ENCODE assay signal across 4 cellular contexts in genomic region chr2:72554910-72555309, GRCh38.
DNase-seq lines count a peak whose midpoint lies in the region; ATAC-seq, FAIRE-seq and TF ChIP-seq lines count a peak whose summit lies in the region.
"Not testable (repeated sequence)": the region's sequence is repeated elsewhere in the genome, so short reads cannot be mapped to it uniquely, and the experiment has no call there.

No MANE protein-coding gene starts in this region.

- not testable (repeated sequence) for H3K9ac ChIP-seq in K562 (ENCODE audit: insufficient read depth in 1 of 2, low read depth in 2 of 2, low read length in 2 of 2)

- not testable (repeated sequence) for BruUV-seq in K562 (replicated peaks; lab: Mats Ljungman, UMichigan)

- FAIRE-seq in K562 (lab: Jason Lieb, UNC): not testable (repeated sequence)

- H3K4me3 ChIP-seq in HEK293 (ENCODE audit: low read depth, low read length); K562: not testable (repeated sequence)

- not testable (repeated sequence) for H3K27me3 Mint-ChIP-seq in endothelial cell (ENCODE audit: unreplicated experiment)

- 100% methylated on average over 1 of the region's 1 CpG for WGBS in K562 (ENCODE audit: insufficient coverage, low coverage, missing lambda C conversion rate)

- not testable (repeated sequence) for H3K4me1 ChIP-seq in HEK293 (ENCODE audit: control insufficient read depth, insufficient read depth, low read length); K562 (replicated peaks in 1 of 2; ENCODE audit: control insufficient read depth in 2 of 2, insufficient read depth in 2 of 2, low read length in 2 of 2)

- CTCF ChIA-PET in HEK293 (lab: Yijun Ruan, JAX); K562 (lab: Yijun Ruan, JAX; ENCODE audit: low intra/inter-chr PET ratio): not testable (repeated sequence)

- intact Hi-C loops in K562 (cut with micrococcal nuclease): not testable (repeated sequence)

- not testable (repeated sequence) for H3K9me1 ChIP-seq in K562 (ENCODE audit: control insufficient read depth, insufficient read depth, low read length)

- not testable (repeated sequence) for TF ChIP-seq RAD21 in K562 (CRISPR knock-in tag; conservative IDR thresholded peaks at IDR 0.05 in 1 of 2, IDR thresholded peaks at IDR 0.05 in 1 of 2)

- not testable (repeated sequence) for H4K20me1 ChIP-seq in K562 (replicated peaks; ENCODE audit: control insufficient read depth, insufficient read depth, low read length)

- not testable (repeated sequence) for H3K27ac ChIP-seq in HEK293 (ENCODE audit: extremely low read depth, low read depth, low read length); K562 (ENCODE audit: extremely low read depth, low read depth, low read length)

- not testable (repeated sequence) for H3K79me2 ChIP-seq in K562 (ENCODE audit: control insufficient read depth, insufficient read depth, low read length)

- H3K9me3 Mint-ChIP-seq in endothelial cell (ENCODE audit: unreplicated experiment): not testable (repeated sequence)

- H3K4me2 ChIP-seq in K562 (ENCODE audit: insufficient read depth, low read length): not testable (repeated sequence)

- not testable (repeated sequence) for H2AFZ ChIP-seq in K562 (ENCODE audit: low read depth, low read length)

- TF ChIP-seq EP300 in K562 (IDR thresholded peaks at IDR 0.05; ENCODE audit: low read length): not testable (repeated sequence)

- not testable (repeated sequence) for TF ChIP-seq CTCF in HEK293 (tag by site-specific recombination; IDR thresholded peaks at IDR 0.05); K562 (IDR thresholded peaks at IDR 0.05 in 2 of 3, conservative IDR thresholded peaks at IDR 0.05 in 1 of 3; ENCODE audit: insufficient read depth in 2 of 3, low read depth in 1 of 3, low read length in 3 of 3); endothelial cell (IDR thresholded peaks at IDR 0.05; ENCODE audit: unreplicated experiment)

- H3K36me3 Mint-ChIP-seq in endothelial cell (ENCODE audit: low read depth, unreplicated experiment): not testable (repeated sequence)

- H3K9me3 ChIP-seq in HEK293 (ENCODE audit: control insufficient read depth, insufficient read depth, low read depth, low read length); K562 (replicated peaks; ENCODE audit: control insufficient read depth, insufficient read depth, low read depth, low read length): not testable (repeated sequence)

- POLR2A ChIA-PET in HEK293 (lab: Yijun Ruan, JAX); K562 (lab: Yijun Ruan, JAX): not testable (repeated sequence)

- not testable (repeated sequence) for TF ChIP-seq POLR2A in K562 (conservative IDR thresholded peaks at IDR 0.05)

- in situ Hi-C loops in K562 (cut with MboI): not testable (repeated sequence)

- H3K4me3 Mint-ChIP-seq in endothelial cell (ENCODE audit: unreplicated experiment): peak overlapping the region; percentile 59

- not testable (repeated sequence) for H3K36me3 ChIP-seq in HEK293 (ENCODE audit: control insufficient read depth in 2 of 2, insufficient read depth in 1 of 2, low read length in 2 of 2); K562 (ENCODE audit: control insufficient read depth, insufficient read depth, low read length)

- DNase-seq in K562 (ENCODE audit: extremely low read depth in 1 of 4, low spot score in 3 of 4); endothelial cell (ENCODE audit: low spot score): not testable (repeated sequence)

- H3K27me3 ChIP-seq in K562 (ENCODE audit: control insufficient read depth in 2 of 2, insufficient read depth in 2 of 2, low read length in 2 of 2): not testable (repeated sequence)

- not testable (repeated sequence) for ATAC-seq in SK-N-SH treated with all-trans-retinoic acid at 6 μM for 48 hours, K562

- H3K4me1 Mint-ChIP-seq in endothelial cell (ENCODE audit: unreplicated experiment): not testable (repeated sequence)

- H3K27ac Mint-ChIP-seq in endothelial cell (ENCODE audit: unreplicated experiment): not testable (repeated sequence)

TF ChIP-seq in HEK293, 187 proteins besides CTCF, POLR2A, EP300 and RAD21:
- peak; percentile 67; the same call in 1 of the 2 replicates for TF ChIP-seq ZNF146 (tag by site-specific recombination; IDR thresholded peaks at IDR 0.05)

TF ChIP-seq in SK-N-SH treated with all-trans-retinoic acid at 6 μM for 48 hours, 23 proteins besides CTCF, POLR2A, EP300 and RAD21:
- TF ChIP-seq ZNF8 (CRISPR knock-in tag; IDR thresholded peaks at IDR 0.05): peak; percentile 78

TF ChIP-seq in K562, 482 proteins besides CTCF, POLR2A, EP300 and RAD21:
- TF ChIP-seq ZNF146 (CRISPR knock-in tag; IDR thresholded peaks at IDR 0.05; ENCODE audit: unreplicated experiment): peak; percentile 45
